Comparison of ENCODE assay signal across 10 cellular contexts in genomic region chr7:110839866-110840265, GRCh38.
DNase-seq lines count a peak whose midpoint lies in the region; ATAC-seq and TF ChIP-seq lines count a peak whose summit lies in the region.
"Had no signal": no experiment of that assay in that cellular context is flagged by ENCODE, and none has a peak within 500 bp of the region (broad histone marks: within the 10 kb centered on the region; RNA-seq: fewer than 3 reads in every experiment).

No MANE protein-coding gene starts in this region.

- TF ChIP-seq POLR2A in spleen (IDR thresholded peaks at IDR 0.05) = no peak

- CTCF ChIA-PET in SK-N-SH (lab: Yijun Ruan, JAX) = interaction anchor here (0.6 kb wide), 1 partner anchor 1634 kb away, joined by 3 read pairs; no protein-coding TSS in a partner anchor

- peak; percentile 38 for TF ChIP-seq RAD21 in SK-N-SH (IDR thresholded peaks at IDR 0.05; ENCODE audit: low read length)

- intact Hi-C loops in left ventricle myocardium superior (cut with micrococcal nuclease) (no loop called here), spleen (cut with DNase I; ENCODE audit: low total_unique reads) (no loop called here)

- TF ChIP-seq EP300 in SK-N-SH (IDR thresholded peaks at IDR 0.05; ENCODE audit: borderline replicate concordance in 1 of 2, low read depth in 1 of 2, low read length in 1 of 2) = no peak

- H3K9me2 ChIP-seq in SK-N-SH = no peaks in the 10 kb centered on the region

- DNase-seq in BE2C = peak; percentile 83
- peak; percentile 18 for DNase-seq in NAMALWA (ENCODE audit: low spot score)
- DNase-seq in SK-N-SH = no peak
- no peak for DNase-seq in left ventricle myocardium superior
- DNase-seq in stimulated activated CD4-positive, alpha-beta T cell treated with anti-CD3 and anti-CD28 coated beads, Interleukin-15, amount 100 ng/mL, for 24 hours = no peak
- DNase-seq in spleen = no peak
- DNase-seq in NCI-H1930 (lab: John Stamatoyannopoulos, UW) = no peak
- DNase-seq: activated CD8-positive, alpha-beta memory T cell treated with anti-CD3 and anti-CD28 coated beads, Interleukin-2, amount 50 U/mL, for 48 hours had no signal

- no peak overlapping the region for H2AFZ ChIP-seq in SK-N-SH (ENCODE audit: low read depth)

- H3K36me3 ChIP-seq in BE2C (no peaks in the 10 kb centered on the region), SK-N-SH (replicated peaks in 1 of 2; ENCODE audit: control insufficient read depth in 1 of 2, insufficient read depth in 2 of 2, low read length in 1 of 2) (no peaks in the 10 kb centered on the region), spleen (no peaks in the 10 kb centered on the region)
- H3K36me3 ChIP-seq: prostate gland had no signal

- H3K27me3 ChIP-seq in BE2C (no peaks in the 10 kb centered on the region), SK-N-SH (ENCODE audit: insufficient read depth) (no peaks in the 10 kb centered on the region), spleen (replicated peaks in 1 of 7) (no peaks in the 10 kb centered on the region)

- H4K20me1 ChIP-seq in SK-N-SH (ENCODE audit: insufficient read depth) = no peaks in the 10 kb centered on the region

- no peak overlapping the region for H3K9ac ChIP-seq in SK-N-SH

- peak; percentile 48 for ATAC-seq in left ventricle myocardium superior
- no peak for ATAC-seq in GM18502 (IDR thresholded peaks at IDR 0.05; ENCODE audit: poor library complexity, unreplicated experiment)

- 67% methylated on average over 5 of the region's 5 CpGs for WGBS in SK-N-SH (ENCODE audit: low lambda C conversion rate)
- WGBS in spleen, 5 donors = 64 to 74% (median 68%) methylated on average over 5 of the region's 5 CpGs

- no peaks in the 10 kb centered on the region for H3F3A ChIP-seq in SK-N-SH (replicated peaks; ENCODE audit: insufficient read depth)

- peak overlapping the region in 1 of 2 experiments; percentile 95; a peak in 1 of 4 replicates for H3K27ac ChIP-seq in SK-N-SH (ENCODE audit: low read depth in 2 of 2, low read length in 1 of 2)
- H3K27ac ChIP-seq in spleen = no peak overlapping the region
- H3K27ac ChIP-seq: prostate gland had no signal

- H3K79me2 ChIP-seq in SK-N-SH (ENCODE audit: insufficient read depth) = no peaks in the 10 kb centered on the region

- H3K4me3 ChIP-seq in BE2C (ENCODE audit: low read depth, low read length) (no peak overlapping the region), SK-N-SH (ENCODE audit: low read depth in 2 of 2, low read length in 1 of 2) (no peak overlapping the region), spleen (no peak overlapping the region)
- H3K4me3 ChIP-seq: prostate gland had no signal

- H3K4me2 ChIP-seq in SK-N-SH = no peak overlapping the region

- TF ChIP-seq CTCF in BE2C (IDR thresholded peaks at IDR 0.05; ENCODE audit: low read depth, low read length) = peak; percentile 68
- peak; percentile 48 for TF ChIP-seq CTCF in SK-N-SH (IDR thresholded peaks at IDR 0.05)
- no peak for TF ChIP-seq CTCF in spleen (IDR thresholded peaks at IDR 0.05 in 8 of 11, conservative IDR thresholded peaks at IDR 0.05 in 3 of 11)

- H3K4me1 ChIP-seq in BE2C (peaks cover 23% of the 10 kb centered on the region), SK-N-SH (ENCODE audit: control insufficient read depth in 1 of 2, insufficient read depth in 2 of 2, low read depth in 1 of 2, low read length in 1 of 2) (peaks cover 0 to 38% of the 10 kb centered on the region in 2 experiments; a peak in 2 of 4 replicates), spleen (no peaks in the 10 kb centered on the region)
- H3K4me1 ChIP-seq: prostate gland had no signal

- no peaks in the 10 kb centered on the region for H3K9me3 ChIP-seq in BE2C
- no peaks in the 10 kb centered on the region for H3K9me3 ChIP-seq in SK-N-SH
- H3K9me3 ChIP-seq in spleen = no peaks in the 10 kb centered on the region
- H3K9me3 ChIP-seq: prostate gland had no signal

- POLR2A ChIA-PET in SK-N-SH (lab: Yijun Ruan, JAX) = no interaction called here

TF ChIP-seq in SK-N-SH, 30 proteins besides CTCF, POLR2A, EP300 and RAD21:
- TF ChIP-seq YY1 (IDR thresholded peaks at IDR 0.05; ENCODE audit: low read depth) (no peak), SMC3 (IDR thresholded peaks at IDR 0.05; ENCODE audit: low read depth, low read length) (peak; percentile 36), GATA2 (CRISPR knock-in tag; IDR thresholded peaks at IDR 0.05) (no peak)

Comparison
In these comparisons a context has a peak if more than half of its experiments do, and no peak if none do; other contexts are left out.
1. DNase-seq: peak in BE2C (single experiment) and NAMALWA (single experiment); none in SK-N-SH (single experiment), left ventricle myocardium superior (single experiment), stimulated activated CD4-positive, alpha-beta T cell treated with anti-CD3 and anti-CD28 coated beads, Interleukin-15, amount 100 ng/mL, for 24 hours (single experiment), spleen (single experiment) and NCI-H1930 (0 of 2).
2. CTCF ChIP-seq: peak in BE2C (single experiment) and SK-N-SH (single experiment); none in spleen (0 of 11).